9 cellular contexts compared by ENCODE assay signal in the genomic region with DNA sequence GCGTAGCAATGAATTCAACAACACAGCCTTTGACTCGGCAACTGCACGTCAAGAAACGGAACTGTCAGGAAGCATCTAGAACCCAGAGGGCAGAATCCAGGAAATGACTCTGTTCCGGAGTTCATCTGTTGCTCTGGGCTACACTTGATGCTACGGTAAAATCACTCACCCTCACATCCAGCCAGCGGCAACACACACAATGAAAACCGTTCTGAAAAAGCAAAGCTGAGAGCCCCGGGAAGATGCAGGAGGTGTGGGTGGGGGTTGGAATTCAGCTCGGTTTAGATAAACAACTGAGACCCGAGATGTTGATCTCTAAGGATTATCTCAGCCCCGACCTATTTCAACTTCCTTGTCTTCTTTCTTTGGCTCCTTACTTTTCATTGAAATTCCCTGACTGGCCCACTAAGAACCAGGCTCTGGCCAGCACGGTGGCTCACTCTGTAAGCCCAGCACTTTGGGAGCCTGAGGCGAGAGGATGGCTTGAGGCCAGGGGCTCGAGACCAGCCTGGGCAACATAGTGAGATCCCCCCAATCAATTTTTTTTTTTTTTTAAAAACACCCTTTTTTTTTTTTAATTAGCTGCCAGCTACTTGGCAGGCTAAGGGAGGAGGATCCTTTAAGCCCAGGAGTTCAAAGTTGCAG. TPM values are rescaled to one million over a fixed set of nuclear protein-coding genes. Genes with fewer than 3 reads are reported as not detected.
DNase-seq lines count a peak whose midpoint lies in the region; ATAC-seq and TF ChIP-seq lines count a peak whose summit lies in the region.
"Had no signal": no experiment of that assay in that cellular context is flagged by ENCODE, and none has a peak within 500 bp of the region (broad histone marks: within the 10 kb centered on the region; RNA-seq: fewer than 3 reads in every experiment).

No MANE protein-coding gene starts in this region.

- H3F3A ChIP-seq in Loucy (ENCODE audit: low read depth), result no peaks in the 10 kb centered on the region

- ATAC-seq in GM21619 (IDR thresholded peaks at IDR 0.05; ENCODE audit: unreplicated experiment) (no peak), GM19035 (IDR thresholded peaks at IDR 0.05; ENCODE audit: unreplicated experiment) (no peak)
- ATAC-seq: HCT116 had no signal

- no peaks in the 10 kb centered on the region for H3K36me3 ChIP-seq in Loucy (ENCODE audit: insufficient read depth, low read length)

- no peaks in the 10 kb centered on the region for H3K27me3 ChIP-seq in Loucy (ENCODE audit: insufficient read depth, low read length, poor library complexity, severe bottlenecking)

- H4K20me1 ChIP-seq in Loucy (ENCODE audit: insufficient read depth, low read length, poor library complexity, severe bottlenecking), result no peaks in the 10 kb centered on the region

- H3K4me1 ChIP-seq in Loucy (ENCODE audit: insufficient read depth, low read length, poor library complexity, severe bottlenecking), result peaks cover 45% of the 10 kb centered on the region

- no peaks in the 10 kb centered on the region for H3K9me2 ChIP-seq in Loucy (replicated peaks; ENCODE audit: low read depth, low read length)

- H2AFZ ChIP-seq in Loucy (ENCODE audit: low read length), result 0 out of 2 replicates have a peak overlapping the region, but pooled peaks have one; percentile 9

- DNase-seq in GM03348 (ENCODE audit: low spot score), result peak; percentile 30
- DNase-seq in activated T-cell treated with anti-CD3 and anti-CD28 coated beads for 24 hours (ENCODE audit: low read depth), result peak; percentile 35
- peak; percentile 44 for DNase-seq in fibroblast of villous mesenchyme (ENCODE audit: low read depth)
- peak; percentile 97 for DNase-seq in pulmonary artery endothelial cell (ENCODE audit: low read depth, low spot score)
- DNase-seq in mesenteric fat pad (ENCODE audit: low spot score), result no peak

- H3K9ac ChIP-seq in Loucy (ENCODE audit: low read depth, low read length, poor library complexity, severe bottlenecking), result peak overlapping the region; percentile 61

- H3K9me3 ChIP-seq in Loucy (ENCODE audit: insufficient read depth, low read depth, low read length), result no peaks in the 10 kb centered on the region

- H3K79me2 ChIP-seq in Loucy (ENCODE audit: insufficient read depth, low read length), result no peaks in the 10 kb centered on the region

- TF ChIP-seq CTCF in Loucy (conservative IDR thresholded peaks at IDR 0.05; ENCODE audit: low read length) (no peak), fibroblast of villous mesenchyme (IDR thresholded peaks at IDR 0.05; ENCODE audit: insufficient read depth, low read depth, low read length) (no peak)

- H3K4me2 ChIP-seq in Loucy (ENCODE audit: low read depth, low read length, poor library complexity, severe bottlenecking), result peak overlapping the region; percentile 68

- peak overlapping the region; percentile 62 for H3K4me3 ChIP-seq in Loucy (ENCODE audit: low read length, poor library complexity, severe bottlenecking)
- H3K4me3 ChIP-seq in fibroblast of villous mesenchyme (ENCODE audit: low read depth, low read length), result no peak overlapping the region

RNA-seq across cellular contexts. Expression of gene RAB17, which starts 13.3 kb away (rescaled TPM):
- total RNA-seq in fibroblast of villous mesenchyme (0.43 and 0.64 TPM in 2 replicates), pulmonary artery endothelial cell (1.6 and 1.9 TPM in 2 replicates), mesenteric fat pad (0.87 TPM)

RNA-seq across cellular contexts. Expression of gene LRRFIP1, which starts 23.5 kb away (rescaled TPM):
- total RNA-seq in fibroblast of villous mesenchyme (63.5 and 64.3 TPM in 2 replicates), pulmonary artery endothelial cell (127 and 152 TPM in 2 replicates), mesenteric fat pad (144 TPM)

RNA-seq across cellular contexts. Expression of gene PRLH, which starts 37.5 kb away (rescaled TPM):
- not detected in 2 replicates for total RNA-seq in fibroblast of villous mesenchyme
- total RNA-seq in pulmonary artery endothelial cell, result not detected in 2 replicates
- not detected for total RNA-seq in mesenteric fat pad
